ENCODE assay signal across 1 cellular context in the genomic region with DNA sequence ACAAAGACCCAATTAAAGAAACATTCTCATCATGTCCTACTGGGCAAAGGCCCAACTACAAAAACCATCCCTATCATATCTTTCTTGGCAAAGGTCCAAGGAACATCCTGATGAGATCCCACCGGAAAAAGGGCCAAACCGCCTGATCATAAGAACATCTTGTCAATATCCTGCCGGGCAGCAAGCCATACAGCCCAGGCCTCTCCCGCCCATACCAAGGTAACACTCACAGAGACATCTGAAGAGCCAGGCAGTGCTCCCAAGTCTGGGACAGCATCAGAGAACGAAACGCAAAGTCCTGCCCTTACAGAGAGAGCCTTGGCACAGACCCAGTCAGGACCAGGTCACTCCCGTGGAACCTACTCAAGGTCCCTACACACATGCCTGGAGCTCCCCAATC.
TF ChIP-seq lines count a peak whose summit lies in the region.

No MANE protein-coding gene starts in this region.

TF ChIP-seq in IMR-90, 13 proteins besides CTCF, POLR2A, EP300 and RAD21:
- TF ChIP-seq, protein P1, sequence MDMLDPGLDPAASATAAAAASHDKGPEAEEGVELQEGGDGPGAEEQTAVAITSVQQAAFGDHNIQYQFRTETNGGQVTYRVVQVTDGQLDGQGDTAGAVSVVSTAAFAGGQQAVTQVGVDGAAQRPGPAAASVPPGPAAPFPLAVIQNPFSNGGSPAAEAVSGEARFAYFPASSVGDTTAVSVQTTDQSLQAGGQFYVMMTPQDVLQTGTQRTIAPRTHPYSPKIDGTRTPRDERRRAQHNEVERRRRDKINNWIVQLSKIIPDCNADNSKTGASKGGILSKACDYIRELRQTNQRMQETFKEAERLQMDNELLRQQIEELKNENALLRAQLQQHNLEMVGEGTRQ (IDR thresholded peaks at IDR 0.05; ENCODE audit: low read depth, low read length) = no peak
- no peak for TF ChIP-seq NFE2L2 (IDR thresholded peaks at IDR 0.05; ENCODE audit: low read depth, low read length)
- TF ChIP-seq CHD1 (IDR thresholded peaks at IDR 0.05; ENCODE audit: low read depth, low read length) = no peak
- TF ChIP-seq BHLHE40 (IDR thresholded peaks at IDR 0.05; ENCODE audit: low read depth, low read length) = no peak
- TF ChIP-seq MAFK (IDR thresholded peaks at IDR 0.05; ENCODE audit: low read depth, low read length) = no peak
- TF ChIP-seq SMC3 (IDR thresholded peaks at IDR 0.05; ENCODE audit: low read depth, low read length) = no peak
- no peak for TF ChIP-seq MAZ (IDR thresholded peaks at IDR 0.05; ENCODE audit: borderline replicate concordance, low read depth, low read length)
- no peak for TF ChIP-seq RCOR1 (IDR thresholded peaks at IDR 0.05; ENCODE audit: insufficient replicate concordance, low read length)
- TF ChIP-seq FOS (IDR thresholded peaks at IDR 0.05; ENCODE audit: low read depth, low read length) = no peak
- no peak for TF ChIP-seq CEBPB (IDR thresholded peaks at IDR 0.05; ENCODE audit: low read depth, low read length)
- no peak for TF ChIP-seq MXI1 (IDR thresholded peaks at IDR 0.05; ENCODE audit: borderline replicate concordance, low read depth, low read length)
- TF ChIP-seq RFX5 (IDR thresholded peaks at IDR 0.05; ENCODE audit: low read depth, low read length) = no peak
